In genomic region chr20:41072919-41073318, GRCh38 we compare ENCODE assay signal across 1 cellular context.
TF ChIP-seq lines count a peak whose summit lies in the region.

No MANE protein-coding gene starts in this region.

TF ChIP-seq in WTC11, 78 proteins besides CTCF, POLR2A, EP300 and RAD21 (continued from another document):
- TF ChIP-seq FOXP4 (CRISPR knock-in tag; IDR thresholded peaks at IDR 0.05) (no peak), FOXJ3 (CRISPR knock-in tag; IDR thresholded peaks at IDR 0.05; ENCODE audit: borderline replicate concordance) (no peak), RORB (CRISPR knock-in tag; IDR thresholded peaks at IDR 0.05) (no peak), MLX (CRISPR knock-in tag; IDR thresholded peaks at IDR 0.05) (no peak)
